Comparison of ENCODE assay signal across 3 cellular contexts in the genomic region with DNA sequence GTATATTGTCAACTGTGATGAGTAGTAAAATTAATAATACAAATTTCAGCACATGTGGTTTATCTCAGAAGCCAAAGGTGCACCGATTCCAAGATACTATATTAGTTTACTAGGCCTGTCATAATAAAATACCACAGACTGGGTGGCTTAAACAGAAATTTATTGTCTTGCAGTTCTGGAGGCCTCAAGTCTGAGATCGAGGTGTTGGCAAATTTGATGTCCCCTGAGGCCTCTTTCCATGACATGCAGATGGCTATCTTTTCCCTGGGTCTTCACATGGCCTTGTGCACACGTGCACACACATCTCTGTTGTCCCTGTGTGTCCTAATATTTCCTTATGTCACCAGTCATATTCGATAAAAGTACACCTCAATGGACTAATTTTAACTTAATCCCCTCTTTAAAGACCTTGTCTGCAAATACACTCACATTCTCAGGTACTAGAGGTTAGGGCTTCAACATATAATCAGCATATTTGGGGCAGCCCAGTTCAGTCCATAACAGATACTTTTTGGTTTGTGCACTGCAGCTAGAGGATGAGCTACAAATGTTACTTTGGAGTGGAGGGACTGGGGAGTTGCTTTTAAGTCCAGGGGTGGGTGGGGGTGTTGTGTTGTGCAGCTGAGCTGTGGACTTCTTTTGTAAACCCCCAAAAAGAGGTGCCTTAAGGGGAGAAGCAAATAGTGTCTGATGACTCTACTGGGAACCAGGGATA.
TF ChIP-seq lines count a peak whose summit lies in the region.

No MANE protein-coding gene starts in this region.

TF ChIP-seq in HepG2, 621 proteins besides CTCF, POLR2A, EP300 and RAD21 (continues in another document):
- TF ChIP-seq ZNF788 (CRISPR knock-in tag; IDR thresholded peaks at IDR 0.05; ENCODE audit: borderline replicate concordance) (no peak), LCORL (IDR thresholded peaks at IDR 0.05) (no peak), LCORL (CRISPR knock-in tag; IDR thresholded peaks at IDR 0.05) (no peak), ZNF678 (CRISPR knock-in tag; IDR thresholded peaks at IDR 0.05) (no peak), ZNF746 (CRISPR knock-in tag; IDR thresholded peaks at IDR 0.05) (no peak), TOE1 (CRISPR knock-in tag; IDR thresholded peaks at IDR 0.05) (no peak), GTF2F1 (IDR thresholded peaks at IDR 0.05; ENCODE audit: low read length) (no peak), ZNF564 (CRISPR knock-in tag; IDR thresholded peaks at IDR 0.05) (no peak), GABPA (IDR thresholded peaks at IDR 0.05; ENCODE audit: low read depth, low read length) (no peak), GABPA (CRISPR knock-in tag; IDR thresholded peaks at IDR 0.05; ENCODE audit: low read depth) (no peak), FOXC1 (CRISPR knock-in tag; IDR thresholded peaks at IDR 0.05; ENCODE audit: borderline replicate concordance) (no peak), ZNF556 (CRISPR knock-in tag; IDR thresholded peaks at IDR 0.05; ENCODE audit: borderline replicate concordance) (no peak), SIX1 (CRISPR knock-in tag; IDR thresholded peaks at IDR 0.05; ENCODE audit: borderline replicate concordance) (no peak), ZNF530 (CRISPR knock-in tag; IDR thresholded peaks at IDR 0.05; ENCODE audit: low read depth) (no peak), HNF4G (IDR thresholded peaks at IDR 0.05; ENCODE audit: borderline replicate concordance, low read depth, low read length) (no peak), HNF4G (CRISPR knock-in tag; IDR thresholded peaks at IDR 0.05; ENCODE audit: borderline replicate concordance, low read depth) (no peak)
- TF ChIP-seq, protein P1, sequence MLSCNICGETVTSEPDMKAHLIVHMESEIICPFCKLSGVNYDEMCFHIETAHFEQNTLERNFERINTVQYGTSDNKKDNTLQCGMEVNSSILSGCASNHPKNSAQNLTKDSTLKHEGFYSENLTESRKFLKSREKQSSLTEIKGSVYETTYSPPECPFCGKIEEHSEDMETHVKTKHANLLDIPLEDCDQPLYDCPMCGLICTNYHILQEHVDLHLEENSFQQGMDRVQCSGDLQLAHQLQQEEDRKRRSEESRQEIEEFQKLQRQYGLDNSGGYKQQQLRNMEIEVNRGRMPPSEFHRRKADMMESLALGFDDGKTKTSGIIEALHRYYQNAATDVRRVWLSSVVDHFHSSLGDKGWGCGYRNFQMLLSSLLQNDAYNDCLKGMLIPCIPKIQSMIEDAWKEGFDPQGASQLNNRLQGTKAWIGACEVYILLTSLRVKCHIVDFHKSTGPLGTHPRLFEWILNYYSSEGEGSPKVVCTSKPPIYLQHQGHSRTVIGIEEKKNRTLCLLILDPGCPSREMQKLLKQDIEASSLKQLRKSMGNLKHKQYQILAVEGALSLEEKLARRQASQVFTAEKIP (CRISPR knock-in tag; IDR thresholded peaks at IDR 0.05; ENCODE audit: borderline replicate concordance) = no peak
- TF ChIP-seq, protein P2, sequence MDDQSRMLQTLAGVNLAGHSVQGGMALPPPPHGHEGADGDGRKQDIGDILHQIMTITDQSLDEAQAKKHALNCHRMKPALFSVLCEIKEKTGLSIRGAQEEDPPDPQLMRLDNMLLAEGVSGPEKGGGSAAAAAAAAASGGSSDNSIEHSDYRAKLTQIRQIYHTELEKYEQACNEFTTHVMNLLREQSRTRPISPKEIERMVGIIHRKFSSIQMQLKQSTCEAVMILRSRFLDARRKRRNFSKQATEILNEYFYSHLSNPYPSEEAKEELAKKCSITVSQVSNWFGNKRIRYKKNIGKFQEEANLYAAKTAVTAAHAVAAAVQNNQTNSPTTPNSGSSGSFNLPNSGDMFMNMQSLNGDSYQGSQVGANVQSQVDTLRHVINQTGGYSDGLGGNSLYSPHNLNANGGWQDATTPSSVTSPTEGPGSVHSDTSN (CRISPR knock-in tag; IDR thresholded peaks at IDR 0.05; ENCODE audit: borderline replicate concordance) = no peak
- TF ChIP-seq, protein P3, sequence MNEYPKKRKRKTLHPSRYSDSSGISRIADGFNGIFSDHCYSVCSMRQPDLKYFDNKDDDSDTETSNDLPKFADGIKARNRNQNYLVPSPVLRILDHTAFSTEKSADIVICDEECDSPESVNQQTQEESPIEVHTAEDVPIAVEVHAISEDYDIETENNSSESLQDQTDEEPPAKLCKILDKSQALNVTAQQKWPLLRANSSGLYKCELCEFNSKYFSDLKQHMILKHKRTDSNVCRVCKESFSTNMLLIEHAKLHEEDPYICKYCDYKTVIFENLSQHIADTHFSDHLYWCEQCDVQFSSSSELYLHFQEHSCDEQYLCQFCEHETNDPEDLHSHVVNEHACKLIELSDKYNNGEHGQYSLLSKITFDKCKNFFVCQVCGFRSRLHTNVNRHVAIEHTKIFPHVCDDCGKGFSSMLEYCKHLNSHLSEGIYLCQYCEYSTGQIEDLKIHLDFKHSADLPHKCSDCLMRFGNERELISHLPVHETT (CRISPR knock-in tag; conservative IDR thresholded peaks at IDR 0.05) = no peak

TF ChIP-seq in HCT116, 20 proteins besides CTCF, POLR2A, EP300 and RAD21:
- TF ChIP-seq SIN3A (IDR thresholded peaks at IDR 0.05; ENCODE audit: low read depth) (no peak), TCF7L2 (IDR thresholded peaks at IDR 0.05; ENCODE audit: borderline replicate concordance, extremely low read depth, insufficient read depth, insufficient read length) (no peak), JUND (IDR thresholded peaks at IDR 0.05) (no peak), EGR1 (IDR thresholded peaks at IDR 0.05; ENCODE audit: low read depth) (no peak), POLR2AphosphoS5 (IDR thresholded peaks at IDR 0.05; ENCODE audit: low read depth, low read length) (no peak), FOSL1 (IDR thresholded peaks at IDR 0.05; ENCODE audit: low read depth) (no peak), ELF1 (IDR thresholded peaks at IDR 0.05; ENCODE audit: borderline replicate concordance, low read depth) (no peak), ZFX (IDR thresholded peaks at IDR 0.05) (no peak), SP1 (IDR thresholded peaks at IDR 0.05; ENCODE audit: low read depth) (no peak)
- TF ChIP-seq, protein P4, sequence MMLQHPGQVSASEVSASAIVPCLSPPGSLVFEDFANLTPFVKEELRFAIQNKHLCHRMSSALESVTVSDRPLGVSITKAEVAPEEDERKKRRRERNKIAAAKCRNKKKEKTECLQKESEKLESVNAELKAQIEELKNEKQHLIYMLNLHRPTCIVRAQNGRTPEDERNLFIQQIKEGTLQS (IDR thresholded peaks at IDR 0.05) = no peak

TF ChIP-seq in WTC11, 78 proteins besides CTCF, POLR2A, EP300 and RAD21:
- TF ChIP-seq, protein P5, sequence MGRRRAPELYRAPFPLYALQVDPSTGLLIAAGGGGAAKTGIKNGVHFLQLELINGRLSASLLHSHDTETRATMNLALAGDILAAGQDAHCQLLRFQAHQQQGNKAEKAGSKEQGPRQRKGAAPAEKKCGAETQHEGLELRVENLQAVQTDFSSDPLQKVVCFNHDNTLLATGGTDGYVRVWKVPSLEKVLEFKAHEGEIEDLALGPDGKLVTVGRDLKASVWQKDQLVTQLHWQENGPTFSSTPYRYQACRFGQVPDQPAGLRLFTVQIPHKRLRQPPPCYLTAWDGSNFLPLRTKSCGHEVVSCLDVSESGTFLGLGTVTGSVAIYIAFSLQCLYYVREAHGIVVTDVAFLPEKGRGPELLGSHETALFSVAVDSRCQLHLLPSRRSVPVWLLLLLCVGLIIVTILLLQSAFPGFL (CRISPR knock-in tag; IDR thresholded peaks at IDR 0.05; ENCODE audit: borderline replicate concordance) = no peak
- TF ChIP-seq, protein P6, sequence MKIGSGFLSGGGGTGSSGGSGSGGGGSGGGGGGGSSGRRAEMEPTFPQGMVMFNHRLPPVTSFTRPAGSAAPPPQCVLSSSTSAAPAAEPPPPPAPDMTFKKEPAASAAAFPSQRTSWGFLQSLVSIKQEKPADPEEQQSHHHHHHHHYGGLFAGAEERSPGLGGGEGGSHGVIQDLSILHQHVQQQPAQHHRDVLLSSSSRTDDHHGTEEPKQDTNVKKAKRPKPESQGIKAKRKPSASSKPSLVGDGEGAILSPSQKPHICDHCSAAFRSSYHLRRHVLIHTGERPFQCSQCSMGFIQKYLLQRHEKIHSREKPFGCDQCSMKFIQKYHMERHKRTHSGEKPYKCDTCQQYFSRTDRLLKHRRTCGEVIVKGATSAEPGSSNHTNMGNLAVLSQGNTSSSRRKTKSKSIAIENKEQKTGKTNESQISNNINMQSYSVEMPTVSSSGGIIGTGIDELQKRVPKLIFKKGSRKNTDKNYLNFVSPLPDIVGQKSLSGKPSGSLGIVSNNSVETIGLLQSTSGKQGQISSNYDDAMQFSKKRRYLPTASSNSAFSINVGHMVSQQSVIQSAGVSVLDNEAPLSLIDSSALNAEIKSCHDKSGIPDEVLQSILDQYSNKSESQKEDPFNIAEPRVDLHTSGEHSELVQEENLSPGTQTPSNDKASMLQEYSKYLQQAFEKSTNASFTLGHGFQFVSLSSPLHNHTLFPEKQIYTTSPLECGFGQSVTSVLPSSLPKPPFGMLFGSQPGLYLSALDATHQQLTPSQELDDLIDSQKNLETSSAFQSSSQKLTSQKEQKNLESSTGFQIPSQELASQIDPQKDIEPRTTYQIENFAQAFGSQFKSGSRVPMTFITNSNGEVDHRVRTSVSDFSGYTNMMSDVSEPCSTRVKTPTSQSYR (CRISPR knock-in tag; IDR thresholded peaks at IDR 0.05) = no peak
- no peak for TF ChIP-seq GTF2I (CRISPR knock-in tag; conservative IDR thresholded peaks at IDR 0.05)
TF ChIP-seq in WTC11: peak in this region for 0.
